Comparison of ENCODE assay signal across 26 cellular contexts in genomic region chr20:59289994-59290393, GRCh38. TPM values are rescaled to one million over a fixed set of nuclear protein-coding genes. Genes with fewer than 3 reads are reported as not detected.
"Had no signal": no experiment of that assay in that cellular context is flagged by ENCODE, and none has a peak within 500 bp of the region (broad histone marks: within the 10 kb centered on the region; RNA-seq: fewer than 3 reads in every experiment).

No MANE protein-coding gene starts in this region.

- H3K27me3 ChIP-seq: SJSA1 had no signal

- DNase-seq: KBM-7, MV-4-11, NCI-H1092, NCI-H1105 treated with DMSO at 0.1 percent for 48 hours, NCI-H1417 treated with DMSO at 0.1 percent for 48 hours, NCI-H146, NCI-H1694 treated with DMSO at 0.1 percent for 48 hours, NCI-H1930, NCI-H2081, NCI-H2107, NCI-H2227 treated with DMSO at 0.1 percent for 48 hours, NCI-H524 treated with DMSO at 0.1 percent for 48 hours, NCI-H69, NCI-H774, PC-3, Right ventricle myocardium superior, SIG-M5 had no signal

- ATAC-seq: Panc1, PC-3 had no signal

- H3K4me1 ChIP-seq: SJSA1 had no signal

- H3K4me3 ChIP-seq: SJSA1, SK-N-MC had no signal

- H3K9me3 ChIP-seq: SJSA1 had no signal

- H3K27ac ChIP-seq: SJSA1, SK-N-MC had no signal

- H3K36me3 ChIP-seq: SJSA1 had no signal

RNA-seq across cellular contexts. Expression of gene EDN3, which starts 10.4 kb away (rescaled TPM):
- total RNA-seq: HT-29, LHCN-M2, MCF 10A, NCI-H460, OCI-LY7, PC-3, Right ventricle myocardium superior, RPMI7951, SJSA1 had no signal
